ENCODE assay signal across 1 cellular context in genomic region chr17:6435051-6435450, GRCh38.
TF ChIP-seq lines count a peak whose summit lies in the region.

AIPL1 (minus strand) TSS chr17:6435121; CDS start chr17:6435104, 17 bp downstream.

TF ChIP-seq in H1, 55 proteins besides CTCF, POLR2A, EP300 and RAD21 (continued from another document):
- TF ChIP-seq GABPA (IDR thresholded peaks at IDR 0.05; ENCODE audit: borderline replicate concordance, insufficient read depth, low read length) = no peak
- TF ChIP-seq NANOG (IDR thresholded peaks at IDR 0.05; ENCODE audit: insufficient read depth, low read depth, low read length, poor library complexity, severe bottlenecking) = no peak
- TF ChIP-seq CBX8 (IDR thresholded peaks at IDR 0.05; ENCODE audit: borderline replicate concordance, low read depth, low read length) = no peak
TF ChIP-seq in H1: peak in this region for 0.
